ENCODE assay signal across 20 cellular contexts in genomic region chr14:76480426-76480825, GRCh38.
"Had no signal": no experiment of that assay in that cellular context is flagged by ENCODE, and none has a peak within 500 bp of the region (broad histone marks: within the 10 kb centered on the region; RNA-seq: fewer than 3 reads in every experiment).

No MANE protein-coding gene starts in this region.

- H3K27ac ChIP-seq: esophagus muscularis mucosa, gastrocnemius medialis, pancreas, thyroid gland, VCaP had no signal

- H3K9me3 ChIP-seq: esophagus muscularis mucosa, gastrocnemius medialis, pancreas, thyroid gland had no signal

- H3K27me3 ChIP-seq: esophagus muscularis mucosa, gastrocnemius medialis, pancreas, thyroid gland had no signal

- FAIRE-seq: pancreas had no signal

- H3K4me1 ChIP-seq: esophagus muscularis mucosa, pancreas, thyroid gland had no signal

- H3K4me3 ChIP-seq: esophagus muscularis mucosa, gastrocnemius medialis, pancreas, thyroid gland had no signal

- H3K36me3 ChIP-seq: gastrocnemius medialis, pancreas, thyroid gland had no signal

- DNase-seq: activated CD4-positive, alpha-beta T cell treated with anti-CD3 and anti-CD28 coated beads, Interleukin-2, amount 50 U/mL, for 1 hour; activated CD4-positive, CD25-positive, alpha-beta regulatory T cell treated with anti-CD3 and anti-CD28 coated beads, Interleukin-2, amount 50 U/mL, for 72 hours; activated CD8-positive, alpha-beta T cell treated with anti-CD3 and anti-CD28 coated beads, Interleukin-2, amount 10 ng/mL, durations not matched to agents 7 days and 5 days; activated gamma-delta T cell; activated naive CD4-positive, alpha-beta T cell treated with anti-CD3 and anti-CD28 coated beads, Interleukin-2, amount 50 U/mL, for 16 hours; activated naive CD8-positive, alpha-beta T cell treated with anti-CD3 and anti-CD28 coated beads, Interleukin-2, amount 50 U/mL, for 24 hours; caudate nucleus; effector memory CD4-positive, alpha-beta T cell; gastrocnemius medialis; hippocampal formation; left ventricle myocardium superior; pancreas; right cardiac atrium; stimulated activated CD4-positive, alpha-beta T cell treated with anti-CD3 and anti-CD28 coated beads, Interleukin-12 subunit alpha, Interleukin-12 subunit beta, amount 100 ng/mL, for 4 hours; stimulated activated CD4-positive, alpha-beta T cell treated with anti-CD3 and anti-CD28 coated beads, Interleukin-4, amount 100 ng/mL, for 4 hours; stimulated activated naive CD8-positive, alpha-beta T cell treated with anti-CD3 and anti-CD28 coated beads, Interleukin-15, Interleukin-2, amounts not matched to agents 100 U/mL and 50 U/mL, for 24 hours; substantia nigra; thyroid gland had no signal
